ENCODE assay signal across 9 cellular contexts in the genomic region with DNA sequence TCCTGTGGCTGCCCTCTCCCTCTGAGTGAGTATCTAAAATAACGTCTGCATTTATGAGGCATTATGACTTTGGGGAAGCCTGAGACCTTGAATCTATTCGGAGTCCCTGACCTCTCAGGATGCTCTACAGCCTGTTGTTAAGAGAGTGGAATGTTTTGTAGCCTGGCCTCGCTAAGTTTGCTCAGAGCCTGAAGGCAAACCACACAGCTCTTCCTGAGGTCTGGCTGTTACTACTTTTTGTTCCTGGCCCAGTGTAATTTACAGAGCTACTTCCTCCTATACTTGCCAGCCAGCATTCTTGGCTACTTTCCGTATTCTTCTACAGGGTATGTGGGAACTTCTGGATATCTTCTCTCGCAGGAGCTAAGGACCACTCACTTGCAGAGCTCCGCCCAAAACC. TPM values are rescaled to one million over a fixed set of nuclear protein-coding genes. Genes with fewer than 3 reads are reported as not detected.
DNase-seq lines count a peak whose midpoint lies in the region; ATAC-seq, FAIRE-seq and TF ChIP-seq lines count a peak whose summit lies in the region.
"Had no signal": no experiment of that assay in that cellular context is flagged by ENCODE, and none has a peak within 500 bp of the region (broad histone marks: within the 10 kb centered on the region; RNA-seq: fewer than 3 reads in every experiment).

No MANE protein-coding gene starts in this region.

- peaks cover 5 to 7% of the 10 kb centered on the region in 2 donors for H3K36me3 Mint-ChIP-seq in activated T-cell treated with anti-CD3 and anti-CD28 coated beads, Interleukin-2, amount 50 U/mL, for 72 hours (ENCODE audit: insufficient read depth in 2 of 2)
- peaks cover 6% of the 10 kb centered on the region for H3K36me3 Mint-ChIP-seq in activated T-cell treated with anti-CD3 and anti-CD28 coated beads, Interleukin-2, amount 50 U/mL, for 24 hours (ENCODE audit: low read depth)
- no peaks in the 10 kb centered on the region for H3K36me3 Mint-ChIP-seq in astrocyte (ENCODE audit: low read depth, unreplicated experiment)

- peak overlapping the region; percentile 62 for H2AFZ ChIP-seq in astrocyte (ENCODE audit: low read depth, low read length)

- H3K4me3 Mint-ChIP-seq in activated T-cell treated with anti-CD3 and anti-CD28 coated beads, Interleukin-2, amount 50 U/mL, for 72 hours, result no peak overlapping the region
- H3K4me3 Mint-ChIP-seq in activated T-cell treated with anti-CD3 and anti-CD28 coated beads, Interleukin-2, amount 50 U/mL, for 24 hours, result no peak overlapping the region
- no peak overlapping the region for H3K4me3 Mint-ChIP-seq in astrocyte (ENCODE audit: unreplicated experiment)

- peaks cover 24% of the 10 kb centered on the region for H3K27me3 Mint-ChIP-seq in activated T-cell treated with anti-CD3 and anti-CD28 coated beads, Interleukin-2, amount 50 U/mL, for 72 hours (ENCODE audit: low read depth)
- H3K27me3 Mint-ChIP-seq in activated T-cell treated with anti-CD3 and anti-CD28 coated beads, Interleukin-2, amount 50 U/mL, for 24 hours, result peaks cover 11% of the 10 kb centered on the region
- no peaks in the 10 kb centered on the region for H3K27me3 Mint-ChIP-seq in astrocyte (ENCODE audit: low read depth, unreplicated experiment)

- no peak overlapping the region for H3K27ac ChIP-seq in astrocyte (ENCODE audit: low read depth, low read length)
- H3K27ac ChIP-seq in left lung, result peak overlapping the region; percentile 61 to 69

- peaks cover 3 to 7% of the 10 kb centered on the region in 2 donors for H3K9me3 Mint-ChIP-seq in activated T-cell treated with anti-CD3 and anti-CD28 coated beads, Interleukin-2, amount 50 U/mL, for 72 hours
- H3K9me3 Mint-ChIP-seq in activated T-cell treated with anti-CD3 and anti-CD28 coated beads, Interleukin-2, amount 50 U/mL, for 24 hours, result no peaks in the 10 kb centered on the region
- H3K9me3 Mint-ChIP-seq in astrocyte (ENCODE audit: unreplicated experiment), result no peaks in the 10 kb centered on the region

- no peaks in the 10 kb centered on the region for H3K36me3 ChIP-seq in astrocyte (ENCODE audit: insufficient read depth, low read length)
- no peaks in the 10 kb centered on the region for H3K36me3 ChIP-seq in left lung

- no peak for ATAC-seq in activated T-cell treated with anti-CD3 and anti-CD28 coated beads, Interleukin-2, amount 50 U/mL, for 72 hours (replicated peaks in 1 of 2)
- ATAC-seq in left lung (peak; percentile 67), HG02970 (IDR thresholded peaks at IDR 0.05; ENCODE audit: low FRiP score, unreplicated experiment) (no peak), HG02852 (IDR thresholded peaks at IDR 0.05; ENCODE audit: unreplicated experiment) (no peak)

- H3K9me3 ChIP-seq in astrocyte (ENCODE audit: insufficient read depth, low read depth, low read length) (no peaks in the 10 kb centered on the region), left lung (no peaks in the 10 kb centered on the region)

- H3K9ac ChIP-seq in astrocyte (ENCODE audit: low read length), result no peak overlapping the region

- peaks cover 12% of the 10 kb centered on the region for H3K79me2 ChIP-seq in astrocyte (ENCODE audit: insufficient read depth, low read length)

- H3K4me1 ChIP-seq in astrocyte (ENCODE audit: insufficient read depth, low read length) (peaks cover 3% of the 10 kb centered on the region), left lung (peaks cover 0 to 16% of the 10 kb centered on the region in 2 donors)

- FAIRE-seq in astrocyte (lab: Jason Lieb, UNC), result no peak

- H3K27me3 ChIP-seq in astrocyte (ENCODE audit: insufficient read depth, low read length), result no peaks in the 10 kb centered on the region
- no peaks in the 10 kb centered on the region for H3K27me3 ChIP-seq in left lung

- DNase-seq in activated T-cell treated with anti-CD3 and anti-CD28 coated beads, Interleukin-2, amount 50 U/mL, for 72 hours, result no peak
- DNase-seq in activated T-cell treated with anti-CD3 and anti-CD28 coated beads, Interleukin-2, amount 50 U/mL, for 24 hours, result no peak
- DNase-seq in astrocyte (ENCODE audit: low read depth) (peak; percentile 54), left lung (no peak), hippocampal formation (lab: John Stamatoyannopoulos, UW) (no peak), G401 (ENCODE audit: low spot score) (no peak)
- DNase-seq: effector CD4-positive, alpha-beta T cell had no signal

- in situ Hi-C loops in G401 (cut with HindIII; ENCODE audit: low sequenced_read_pairs), result no loop called here

- H3K4me1 Mint-ChIP-seq in activated T-cell treated with anti-CD3 and anti-CD28 coated beads, Interleukin-2, amount 50 U/mL, for 72 hours (ENCODE audit: low read depth), result peaks cover 29% of the 10 kb centered on the region
- H3K4me1 Mint-ChIP-seq in activated T-cell treated with anti-CD3 and anti-CD28 coated beads, Interleukin-2, amount 50 U/mL, for 24 hours (ENCODE audit: low read depth), result peaks cover 11% of the 10 kb centered on the region
- H3K4me1 Mint-ChIP-seq in astrocyte (ENCODE audit: low read depth, unreplicated experiment), result peaks cover 11% of the 10 kb centered on the region

- peaks cover 5% of the 10 kb centered on the region for H4K20me1 ChIP-seq in astrocyte (ENCODE audit: insufficient read depth, low read length)

- H3K27ac Mint-ChIP-seq in activated T-cell treated with anti-CD3 and anti-CD28 coated beads, Interleukin-2, amount 50 U/mL, for 72 hours, result peak overlapping the region; percentile 22
- no peak overlapping the region for H3K27ac Mint-ChIP-seq in activated T-cell treated with anti-CD3 and anti-CD28 coated beads, Interleukin-2, amount 50 U/mL, for 24 hours
- H3K27ac Mint-ChIP-seq in astrocyte (ENCODE audit: unreplicated experiment), result peak overlapping the region; percentile 75

- no peak for TF ChIP-seq CTCF in astrocyte (IDR thresholded peaks at IDR 0.05; ENCODE audit: insufficient read depth, low read depth, low read length)
- TF ChIP-seq CTCF in left lung (IDR thresholded peaks at IDR 0.05), result no peak

- H3K4me2 ChIP-seq in astrocyte (ENCODE audit: low read length), result no peak overlapping the region

- no peak overlapping the region for H3K4me3 ChIP-seq in astrocyte (ENCODE audit: insufficient read depth, low read depth, low read length)
- no peak overlapping the region for H3K4me3 ChIP-seq in left lung

- intact Hi-C loops in left lung (cut with DNase I), result no loop called here

RNA-seq across cellular contexts. Expression of a gene that starts 3.6 kb away (rescaled TPM):
- total RNA-seq in activated T-cell treated with anti-CD3 and anti-CD28 coated beads, Interleukin-2, amount 50 U/mL, for 72 hours, result 10 to 100 TPM; 37.5 to 54.7 TPM
- total RNA-seq in astrocyte (57.6 and 65.5 TPM in 2 replicates), left lung (10 to 100 TPM; 47.7 to 51.5 TPM)
- 20.9 and 34.2 TPM in 2 replicates for total RNA-seq in G401 (2014; rRNA removed; shearing (Covaris generic))
